In the genomic region with DNA sequence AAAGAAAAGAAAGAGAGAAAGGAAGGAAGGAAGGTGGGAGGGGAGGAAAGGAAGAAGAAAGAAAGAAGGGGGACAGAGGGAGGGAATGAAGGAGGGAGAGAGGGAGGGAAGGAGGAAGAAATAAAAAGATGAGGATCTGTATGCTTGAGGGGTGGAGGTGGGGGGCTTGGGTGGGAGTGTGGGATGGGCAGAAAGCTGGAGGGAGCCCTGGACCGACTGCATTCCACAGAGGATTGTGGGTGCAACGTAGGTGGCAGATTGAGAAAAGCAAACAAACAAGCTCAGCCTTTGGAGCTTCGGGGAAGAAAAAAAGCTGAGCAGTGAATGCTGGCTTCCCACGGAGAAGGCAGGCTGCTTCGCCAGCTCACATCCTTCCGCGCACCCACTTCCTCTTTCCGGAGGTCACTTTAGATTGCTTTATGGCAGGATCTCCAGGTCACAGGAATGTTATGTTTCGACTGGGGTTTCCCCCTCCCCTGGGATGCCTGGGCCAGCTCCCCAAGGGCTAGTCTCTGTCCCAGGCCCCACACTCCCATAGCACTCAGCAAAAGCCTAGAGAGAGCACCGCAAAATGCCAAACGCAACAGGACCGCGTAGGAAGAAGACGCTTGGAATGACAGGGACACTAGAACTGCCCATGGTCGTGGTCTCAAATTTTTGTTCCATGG, we compare ENCODE assay signal across 8 cellular contexts. TPM values are rescaled to one million over a fixed set of nuclear protein-coding genes. Genes with fewer than 3 reads are reported as not detected.
DNase-seq lines count a peak whose midpoint lies in the region; ATAC-seq and TF ChIP-seq lines count a peak whose summit lies in the region.

No MANE protein-coding gene starts in this region.

- WGBS in IMR-90 (ENCODE audit: extremely low coverage in 2 of 2, insufficient read length in 1 of 2), 2 experiments, result 10% methylated on average over 8 of the region's 15 CpGs; no CpG with 5 or more reads in 1 of the 2 experiments
- 18 to 27% (median 23%) methylated on average over 15 of the region's 15 CpGs for WGBS in ovary, 3 donors

- TF ChIP-seq RAD21 in IMR-90 (IDR thresholded peaks at IDR 0.05; ENCODE audit: low read length), result no peak

- H3K79me1 ChIP-seq in IMR-90 (ENCODE audit: low read depth in 1 of 2, low read length in 2 of 2), result no peaks in the 10 kb centered on the region

- H3K9me3 ChIP-seq in IMR-90 (ENCODE audit: control insufficient read depth, insufficient read depth, low read length) (no peaks in the 10 kb centered on the region), ovary (no peaks in the 10 kb centered on the region)

- H3K27ac ChIP-seq in IMR-90 (ENCODE audit: insufficient read depth, low read length), result peak overlapping the region; percentile 74
- no peak overlapping the region for H3K27ac ChIP-seq in ovary

- CTCF ChIA-PET in IMR-90 (lab: Yijun Ruan, JAX), result interaction anchor here (1.2 kb wide), 1 partner anchor 29 kb away, joined by 3 read pairs; no protein-coding TSS in a partner anchor

- H3K23ac ChIP-seq in IMR-90 (ENCODE audit: low read depth, low read length), result peak overlapping the region; percentile 58

- TF ChIP-seq CTCF in IMR-90 (conservative IDR thresholded peaks at IDR 0.05; ENCODE audit: low read depth, low read length) (no peak), ovary (IDR thresholded peaks at IDR 0.05) (no peak)

- H3K9me3 Mint-ChIP-seq in activated T-helper 17 cell treated with anti-CD3 and anti-CD28 coated beads, Interleukin-2, amount 50 U/mL, for 72 hours, result no peaks in the 10 kb centered on the region

- H3K14ac ChIP-seq in IMR-90 (replicated peaks; ENCODE audit: low read depth, low read length), result peak overlapping the region; percentile 70

- peak overlapping the region; percentile 81 for H4K5ac ChIP-seq in IMR-90 (ENCODE audit: low read depth, low read length)

- H3K4me1 ChIP-seq in IMR-90 (ENCODE audit: control insufficient read depth, insufficient read depth, low read length), result peaks cover 4% of the 10 kb centered on the region; the same call in 1 of the 2 replicates
- H3K4me1 ChIP-seq in ovary (ENCODE audit: insufficient read depth), result peaks cover 2% of the 10 kb centered on the region

- H3K27ac Mint-ChIP-seq in activated T-helper 17 cell treated with anti-CD3 and anti-CD28 coated beads, Interleukin-2, amount 50 U/mL, for 72 hours, result peak overlapping the region; percentile 94

- peak overlapping the region; percentile 88 to 95 for H4K8ac ChIP-seq in IMR-90 (ENCODE audit: low read depth in 2 of 2, low read length in 2 of 2)

- peaks cover 14% of the 10 kb centered on the region for H3K4me1 Mint-ChIP-seq in activated T-helper 17 cell treated with anti-CD3 and anti-CD28 coated beads, Interleukin-2, amount 50 U/mL, for 72 hours

- intact Hi-C loops in IMR-90 (cut with micrococcal nuclease), result no loop called here
- intact Hi-C loops in ovary (cut with DNase I), result no loop called here

- dilution Hi-C loops in IMR-90 (cut with HindIII; ENCODE audit: low sequenced_read_pairs, unreplicated experiment), result no loop called here

- no peak for TF ChIP-seq POLR2A in IMR-90 (IDR thresholded peaks at IDR 0.05; ENCODE audit: low read depth, low read length)
- no peak for TF ChIP-seq POLR2A in ovary (IDR thresholded peaks at IDR 0.05)

- H3K36me3 ChIP-seq in IMR-90 (ENCODE audit: control insufficient read depth, insufficient read depth, low read length), result no peaks in the 10 kb centered on the region
- no peaks in the 10 kb centered on the region for H3K36me3 ChIP-seq in ovary

- peak overlapping the region; percentile 6 for H2BK5ac ChIP-seq in IMR-90 (ENCODE audit: low read depth, low read length, poor library complexity, severe bottlenecking)

- H3K27me3 ChIP-seq in IMR-90 (ENCODE audit: control insufficient read depth, insufficient read depth, low read length) (no peaks in the 10 kb centered on the region), ovary (no peaks in the 10 kb centered on the region)

- no peaks in the 10 kb centered on the region for H3K36me3 Mint-ChIP-seq in activated T-helper 17 cell treated with anti-CD3 and anti-CD28 coated beads, Interleukin-2, amount 50 U/mL, for 72 hours (ENCODE audit: low read depth)

- H2AK5ac ChIP-seq in IMR-90 (ENCODE audit: low read depth, low read length), result peak overlapping the region; percentile 24; the same call in 1 of the 2 replicates

- H4K91ac ChIP-seq in IMR-90 (ENCODE audit: insufficient read depth, low read depth, low read length), result peak overlapping the region; percentile 95

- no peaks in the 10 kb centered on the region for H4K20me1 ChIP-seq in IMR-90 (ENCODE audit: insufficient read depth, low read length)

- DNase-seq in EH (ENCODE audit: low read depth) (peak; percentile 84), IMR-90 (peak; percentile 78), globus pallidus (ENCODE audit: low spot score) (peak; percentile 20), ovary (peak in 2 of 5 donors; percentile 39 to 50), NCI-H187 (lab: John Stamatoyannopoulos, UW) (no peak), OCI-M2 (lab: John Stamatoyannopoulos, UW; ENCODE audit: unreplicated experiment) (no peak), NCI-H128 (lab: John Stamatoyannopoulos, UW; ENCODE audit: unreplicated experiment) (no peak)

- no peaks in the 10 kb centered on the region for H3K27me3 Mint-ChIP-seq in activated T-helper 17 cell treated with anti-CD3 and anti-CD28 coated beads, Interleukin-2, amount 50 U/mL, for 72 hours

- H3K9ac ChIP-seq in IMR-90 (ENCODE audit: low read depth, low read length), result peak overlapping the region; percentile 21; the same call in 1 of the 2 replicates

- H2AK9ac ChIP-seq in IMR-90 (replicated peaks; ENCODE audit: low read depth, low read length, poor library complexity), result peak overlapping the region; percentile 82

- in situ Hi-C loops in IMR-90 (cut with MboI; ENCODE audit: low sequenced_read_pairs), result no loop called here

- H3K18ac ChIP-seq in IMR-90 (ENCODE audit: low read depth, low read length), result peak overlapping the region; percentile 25

- H2BK120ac ChIP-seq in IMR-90 (ENCODE audit: low read depth, low read length), result peak overlapping the region; percentile 85

- TF ChIP-seq EP300 in ovary (IDR thresholded peaks at IDR 0.05), result no peak

- no peak overlapping the region for H3K56ac ChIP-seq in IMR-90 (ENCODE audit: extremely low read depth, insufficient read depth, low read length)

- ATAC-seq in IMR-90 (ENCODE audit: low read depth), result peak; percentile 68
- ATAC-seq in activated T-helper 17 cell treated with anti-CD3 and anti-CD28 coated beads, Interleukin-2, amount 50 U/mL, for 72 hours (replicated peaks), result peak; percentile 63

- H3K4ac ChIP-seq in IMR-90 (ENCODE audit: low read depth, low read length), result peak overlapping the region; percentile 81

- H3K4me3 Mint-ChIP-seq in activated T-helper 17 cell treated with anti-CD3 and anti-CD28 coated beads, Interleukin-2, amount 50 U/mL, for 72 hours, result peak overlapping the region; percentile 80

- peak overlapping the region; percentile 83 for H2BK20ac ChIP-seq in IMR-90 (ENCODE audit: low read depth, low read length)

- peak overlapping the region; percentile 72; the same call in 1 of the 3 replicates for H2BK15ac ChIP-seq in IMR-90 (ENCODE audit: low read depth, low read length)

- peak overlapping the region; percentile 66 for H3K4me2 ChIP-seq in IMR-90 (ENCODE audit: low read depth, low read length)

- 0 out of 2 replicates have a peak, but pooled peaks cover 4% of the 10 kb centered on the region for H3K9me1 ChIP-seq in IMR-90 (ENCODE audit: insufficient read depth, low read length)

- BruUV-seq in IMR-90 (replicated peaks; lab: Mats Ljungman, UMichigan), result no TSS peak

- H3K4me3 ChIP-seq in IMR-90 (ENCODE audit: insufficient read depth, low read depth, low read length), result no peak overlapping the region; the same call in 1 of the 2 replicates
- peak overlapping the region; percentile 18 for H3K4me3 ChIP-seq in ovary

- POLR2A ChIA-PET in IMR-90 (lab: Charles Lee; ENCODE audit: unreplicated experiment), result interaction anchor here (0.5 to 0.6 kb wide), 2 partner anchors 15 to 1412 kb away, joined by 4 read pairs; no protein-coding TSS in a partner anchor

- H2AFZ ChIP-seq in IMR-90 (replicated peaks; ENCODE audit: low read length, poor library complexity), result peak overlapping the region; percentile 94

TF ChIP-seq in IMR-90, 13 proteins besides CTCF, POLR2A, EP300 and RAD21 (continues in another document):
- TF ChIP-seq FOS (IDR thresholded peaks at IDR 0.05; ENCODE audit: low read depth, low read length), result no peak
- TF ChIP-seq BHLHE40 (IDR thresholded peaks at IDR 0.05; ENCODE audit: low read depth, low read length), result no peak; the same call in 1 of the 2 replicates
- TF ChIP-seq ELK1 (IDR thresholded peaks at IDR 0.05; ENCODE audit: borderline replicate concordance, low read depth, low read length), result no peak
- TF ChIP-seq, protein P1, sequence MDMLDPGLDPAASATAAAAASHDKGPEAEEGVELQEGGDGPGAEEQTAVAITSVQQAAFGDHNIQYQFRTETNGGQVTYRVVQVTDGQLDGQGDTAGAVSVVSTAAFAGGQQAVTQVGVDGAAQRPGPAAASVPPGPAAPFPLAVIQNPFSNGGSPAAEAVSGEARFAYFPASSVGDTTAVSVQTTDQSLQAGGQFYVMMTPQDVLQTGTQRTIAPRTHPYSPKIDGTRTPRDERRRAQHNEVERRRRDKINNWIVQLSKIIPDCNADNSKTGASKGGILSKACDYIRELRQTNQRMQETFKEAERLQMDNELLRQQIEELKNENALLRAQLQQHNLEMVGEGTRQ (IDR thresholded peaks at IDR 0.05; ENCODE audit: low read depth, low read length), result no peak
- TF ChIP-seq SMC3 (IDR thresholded peaks at IDR 0.05; ENCODE audit: low read depth, low read length), result no peak
- no peak for TF ChIP-seq CHD1 (IDR thresholded peaks at IDR 0.05; ENCODE audit: low read depth, low read length)
- TF ChIP-seq RFX5 (IDR thresholded peaks at IDR 0.05; ENCODE audit: low read depth, low read length), result no peak
- TF ChIP-seq MXI1 (IDR thresholded peaks at IDR 0.05; ENCODE audit: borderline replicate concordance, low read depth, low read length), result no peak
- TF ChIP-seq RCOR1 (IDR thresholded peaks at IDR 0.05; ENCODE audit: insufficient replicate concordance, low read length), result no peak

RNA-seq across cellular contexts. Expression of gene LGALS8, which starts 20.7 kb away (rescaled TPM):
- total RNA-seq in IMR-90 (2012; rRNA removed) (44.7 and 57.7 TPM in 2 replicates), ovary (10 to 100 TPM; 36.4 to 91.2 (median 44.5) TPM)
- polyA plus RNA-seq in IMR-90 (2012; rRNA removed) (26.2 and 41.3 TPM in 2 replicates), ovary (10 to 100 TPM; 23.7 to 54.0 TPM)
- 11.6 and 35.4 TPM in 2 replicates for polyA plus RNA-seq in IMR-90 (2012; cell fraction: cytosol; rRNA removed)
- polyA plus RNA-seq in IMR-90 (2012; cell fraction: nucleus; rRNA removed; ENCODE audit: low replicate concordance), result 27.9 and 111 TPM in 2 replicates
- total RNA-seq in activated T-helper 17 cell treated with anti-CD3 and anti-CD28 coated beads, Interleukin-2, amount 50 U/mL, for 72 hours, result 100 to 1,000 TPM; 114 to 253 TPM

Comparison
In these comparisons a context has a peak if more than half of its experiments do, and no peak if none do; other contexts are left out.
1. DNase-seq: peak in EH (single experiment), IMR-90 (single experiment) and globus pallidus (single experiment); none in NCI-H187 (0 of 2), OCI-M2 (single experiment) and NCI-H128 (single experiment).